In the genomic region with DNA sequence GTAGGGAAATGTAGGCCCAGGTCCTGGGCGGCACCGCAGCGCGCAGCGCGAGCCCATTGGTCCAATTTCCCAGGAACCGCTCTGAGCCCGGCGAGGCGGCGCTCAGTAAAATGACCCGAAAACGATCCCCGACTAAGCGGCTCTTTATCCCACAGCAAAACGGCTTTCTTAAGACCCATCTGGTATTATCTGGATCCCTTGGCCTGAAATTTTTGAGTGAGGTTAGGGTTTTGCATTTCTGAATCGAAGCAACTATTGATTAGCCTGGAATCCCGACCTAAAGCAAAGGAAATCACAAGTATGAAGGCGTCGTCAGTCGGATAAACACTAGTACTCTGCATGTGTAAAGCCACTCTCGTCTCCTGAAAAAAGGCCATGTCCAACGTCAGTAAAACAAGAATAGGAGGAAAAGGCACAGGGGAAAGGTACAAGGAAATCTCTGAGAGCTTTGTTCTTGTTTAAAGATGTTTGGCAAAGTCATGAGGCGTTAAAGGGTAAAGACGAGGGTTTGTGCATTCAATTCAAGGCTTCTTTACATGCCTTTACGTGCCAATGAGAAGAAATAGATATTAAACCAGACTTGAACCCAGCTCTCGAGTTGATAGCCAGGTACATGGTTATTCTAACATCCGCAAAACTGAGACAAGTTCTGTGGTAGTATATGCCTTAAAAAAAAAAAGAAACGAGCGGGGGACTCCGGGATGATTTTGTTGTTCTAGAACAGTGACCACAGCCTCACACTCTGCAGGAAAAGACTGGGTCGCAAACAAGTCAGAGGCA, we compare ENCODE assay signal across 7 cellular contexts. TPM values are rescaled to one million over a fixed set of nuclear protein-coding genes. Genes with fewer than 3 reads are reported as not detected.
DNase-seq lines count a peak whose midpoint lies in the region; ATAC-seq, FAIRE-seq and TF ChIP-seq lines count a peak whose summit lies in the region.

No MANE protein-coding gene starts in this region.

- peak overlapping the region; percentile 97 to 98 for H3K27ac Mint-ChIP-seq in natural killer cell

- FAIRE-seq in GM12892 (lab: Jason Lieb, UNC), result no peak

- H3K9me3 Mint-ChIP-seq in natural killer cell, result no peaks in the 10 kb centered on the region

- ATAC-seq in natural killer cell (no peak), esophagus mucosa (no peak), GM21515 (IDR thresholded peaks at IDR 0.05; ENCODE audit: unreplicated experiment) (no peak), GM18498 (IDR thresholded peaks at IDR 0.05; ENCODE audit: unreplicated experiment) (no peak)

- intact Hi-C loops in natural killer cell (cut with micrococcal nuclease), result loop anchor here (1.0 to 5.0 kb wide), 4 partner anchors 14 to 243 kb away; a partner anchor contains a TSS

- peaks cover 59 to 72% of the 10 kb centered on the region in 2 donors for H3K4me1 Mint-ChIP-seq in natural killer cell

- no peak for DNase-seq in GM12892 (ENCODE audit: insufficient read length)
- DNase-seq in NAMALWA (ENCODE audit: low spot score), result peak; percentile 75
- peak; percentile 16 for DNase-seq in natural killer cell

- peak; percentile 49; the same call in 1 of the 2 replicates for TF ChIP-seq POLR2A in GM12892 (IDR thresholded peaks at IDR 0.05; ENCODE audit: low read depth, low read length)

- no peak for TF ChIP-seq CTCF in natural killer cell (IDR thresholded peaks at IDR 0.05)

- peak overlapping the region; percentile 98 for H3K4me3 Mint-ChIP-seq in natural killer cell

- H3K27me3 Mint-ChIP-seq in natural killer cell (ENCODE audit: low read depth in 2 of 2), result no peaks in the 10 kb centered on the region

- H3K27ac ChIP-seq in cingulate gyrus (ENCODE audit: low read depth, low read length), result peak overlapping the region; percentile 97

- H3K36me3 Mint-ChIP-seq in natural killer cell, result peaks cover 7% of the 10 kb centered on the region

RNA-seq across cellular contexts. Expression of a gene that starts 0.6 kb away (rescaled TPM):
- 777 TPM for polyA plus RNA-seq in GM12892 (2012; ENCODE audit: missing spikeins)
- total RNA-seq in natural killer cell (1,000 to 10,000 TPM; 1,035 to 1,220 (median 1,095) TPM), esophagus mucosa (645 TPM)

RNA-seq across cellular contexts. Expression of a gene that starts 1.7 kb away (rescaled TPM):
- polyA plus RNA-seq in GM12892 (2012; ENCODE audit: missing spikeins), result 51.3 TPM
- total RNA-seq in natural killer cell, result 10 to 100 TPM; 71.6 to 93.4 (median 73.6) TPM
- total RNA-seq in esophagus mucosa, result 20.4 TPM

RNA-seq across cellular contexts. Expression of a gene that starts 14.1 kb away (rescaled TPM):
- polyA plus RNA-seq in GM12892 (2012; ENCODE audit: missing spikeins), result 8.5 TPM
- 10 to 100 TPM in 1 of 3 donors, 1 to 10 TPM in 2; 6.1 to 13.0 (median 9.8) TPM for total RNA-seq in natural killer cell
- total RNA-seq in esophagus mucosa, result 4.6 TPM

RNA-seq across cellular contexts. Expression of a gene that starts 21.1 kb away (rescaled TPM):
- 2.0 TPM for polyA plus RNA-seq in GM12892 (2012; ENCODE audit: missing spikeins)
- total RNA-seq in natural killer cell, result 1,000 to 10,000 TPM in 1 of 3 donors, 100 to 1,000 TPM in 2; 765 to 1,016 (median 976) TPM
- not detected for total RNA-seq in esophagus mucosa

RNA-seq across cellular contexts. Expression of a gene that starts 24.8 kb away (rescaled TPM):
- 1.7 TPM for polyA plus RNA-seq in GM12892 (2012; ENCODE audit: missing spikeins)
- total RNA-seq in natural killer cell, result 1 to 10 TPM in 1 of 3 donors, under 1 TPM in 2; 0.31 to 2.0 (median 0.54) TPM
- 0.12 TPM for total RNA-seq in esophagus mucosa
